Comparison of ENCODE assay signal across 1 cellular context in the genomic region with DNA sequence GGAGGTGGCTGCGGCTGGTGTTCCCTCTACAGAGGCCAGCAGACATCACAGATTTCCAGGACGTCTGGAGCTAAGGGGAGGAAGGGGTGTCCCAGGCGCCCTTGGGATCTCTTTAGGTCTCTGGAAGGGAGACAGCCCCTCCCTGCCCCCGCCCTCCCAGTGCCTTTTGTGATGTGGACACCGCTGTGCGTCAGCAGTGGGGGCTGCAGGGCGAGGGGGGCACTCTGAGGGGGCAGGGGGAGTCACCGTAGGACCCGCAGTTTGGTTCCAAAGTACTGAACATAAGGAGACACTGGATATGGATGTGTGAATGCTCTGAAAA.
TF ChIP-seq lines count a peak whose summit lies in the region.

No MANE protein-coding gene starts in this region.

TF ChIP-seq in H1, 55 proteins besides CTCF, POLR2A, EP300 and RAD21:
- TF ChIP-seq JUND (IDR thresholded peaks at IDR 0.05; ENCODE audit: low read length) (no peak), MAFK (IDR thresholded peaks at IDR 0.05; ENCODE audit: low read depth, low read length) (no peak), TBP (IDR thresholded peaks at IDR 0.05; ENCODE audit: low read depth, low read length) (no peak), RFX5 (IDR thresholded peaks at IDR 0.05; ENCODE audit: borderline replicate concordance, low read depth, low read length) (no peak), TEAD4 (IDR thresholded peaks at IDR 0.05; ENCODE audit: low read depth, low read length) (no peak)
